Comparison of ENCODE assay signal across 1 cellular context in genomic region chr13:99968521-99969367, GRCh38.
TF ChIP-seq lines count a peak whose summit lies in the region.

No MANE protein-coding gene starts in this region.

TF ChIP-seq in WTC11, 78 proteins besides CTCF, POLR2A, EP300 and RAD21 (continued from another document and continues in another):
- TF ChIP-seq ZBTB43 (CRISPR knock-in tag; IDR thresholded peaks at IDR 0.05) (no peak; the same call in 1 of the 2 replicates), HMGXB4 (CRISPR knock-in tag; IDR thresholded peaks at IDR 0.05) (0 out of 2 replicates have a peak, but pooled peaks have one; percentile 22), CREM (CRISPR knock-in tag; IDR thresholded peaks at IDR 0.05) (no peak), PRDM15 (CRISPR knock-in tag; IDR thresholded peaks at IDR 0.05) (no peak), ZNF671 (CRISPR knock-in tag; IDR thresholded peaks at IDR 0.05) (no peak), USF2 (CRISPR knock-in tag; IDR thresholded peaks at IDR 0.05) (no peak), NFYB (CRISPR knock-in tag; conservative IDR thresholded peaks at IDR 0.05; ENCODE audit: low read depth) (no peak), ATF3 (CRISPR knock-in tag; conservative IDR thresholded peaks at IDR 0.05) (no peak), FOXP4 (CRISPR knock-in tag; IDR thresholded peaks at IDR 0.05) (peak; percentile 75), MXD4 (CRISPR knock-in tag; IDR thresholded peaks at IDR 0.05; ENCODE audit: borderline replicate concordance) (no peak), CDX4 (CRISPR knock-in tag; IDR thresholded peaks at IDR 0.05; ENCODE audit: borderline replicate concordance) (no peak), TEAD4 (CRISPR knock-in tag; IDR thresholded peaks at IDR 0.05) (no peak), PREB (CRISPR knock-in tag; IDR thresholded peaks at IDR 0.05; ENCODE audit: borderline replicate concordance) (no peak), ZNF232 (CRISPR knock-in tag; IDR thresholded peaks at IDR 0.05) (no peak), NR3C1 (CRISPR knock-in tag; conservative IDR thresholded peaks at IDR 0.05; ENCODE audit: low read depth) (no peak), ELF4 (CRISPR knock-in tag; IDR thresholded peaks at IDR 0.05; ENCODE audit: low read depth) (no peak), RELA (CRISPR knock-in tag; IDR thresholded peaks at IDR 0.05; ENCODE audit: borderline replicate concordance) (peak; percentile 15; the same call in 1 of the 2 replicates), FOXP1 (CRISPR knock-in tag; IDR thresholded peaks at IDR 0.05; ENCODE audit: borderline replicate concordance) (peak; percentile 43; the same call in 1 of the 2 replicates), NR1H2 (CRISPR knock-in tag; IDR thresholded peaks at IDR 0.05) (no peak), AR (CRISPR knock-in tag; IDR thresholded peaks at IDR 0.05) (no peak), IRF1 (CRISPR knock-in tag; IDR thresholded peaks at IDR 0.05) (0 out of 2 replicates have a peak, but pooled peaks have one; percentile 33), KAT7 (CRISPR knock-in tag; IDR thresholded peaks at IDR 0.05; ENCODE audit: borderline replicate concordance) (peak; percentile 60; the same call in 1 of the 2 replicates), ZNF219 (CRISPR knock-in tag; IDR thresholded peaks at IDR 0.05; ENCODE audit: borderline replicate concordance) (0 out of 2 replicates have a peak, but pooled peaks have one; percentile 10), PRRX2 (CRISPR knock-in tag; IDR thresholded peaks at IDR 0.05) (no peak), ATF6 (CRISPR knock-in tag; IDR thresholded peaks at IDR 0.05) (no peak), ZNF532 (CRISPR knock-in tag; IDR thresholded peaks at IDR 0.05; ENCODE audit: borderline replicate concordance) (no peak), OVOL2 (CRISPR knock-in tag; IDR thresholded peaks at IDR 0.05; ENCODE audit: borderline replicate concordance) (no peak), USF1 (CRISPR knock-in tag; IDR thresholded peaks at IDR 0.05) (no peak; the same call in 1 of the 2 replicates), NR2C2 (CRISPR knock-in tag; IDR thresholded peaks at IDR 0.05) (no peak)
